ENCODE assay signal across 13 cellular contexts in genomic region chr10:17851611-17852010, GRCh38. TPM values are rescaled to one million over a fixed set of nuclear protein-coding genes. Genes with fewer than 3 reads are reported as not detected.
A peak's percentile ranks its signal among the peaks of the same experiment; 100 is the strongest.
DNase-seq lines count a peak whose midpoint lies in the region; ATAC-seq and TF ChIP-seq lines count a peak whose summit lies in the region.
"Had no signal": no experiment of that assay in that cellular context is flagged by ENCODE, and none has a peak within 500 bp of the region (broad histone marks: within the 10 kb centered on the region; RNA-seq: fewer than 3 reads in every experiment).

No MANE protein-coding gene starts in this region.

- intact Hi-C loops in left ventricle myocardium inferior (cut with micrococcal nuclease): no loop called here

- H3K9me3 ChIP-seq in left ventricle myocardium inferior (replicated peaks) (no peaks in the 10 kb centered on the region), tibial nerve (no peaks in the 10 kb centered on the region), endodermal cell (ENCODE audit: control insufficient read depth, low read length) (no peaks in the 10 kb centered on the region)

- no peak overlapping the region for H3K4me3 Mint-ChIP-seq in endodermal cell

- H3K36me3 ChIP-seq in left ventricle myocardium inferior (no peaks in the 10 kb centered on the region), tibial nerve (no peaks in the 10 kb centered on the region), endodermal cell (ENCODE audit: control insufficient read depth, insufficient read depth, low read length) (no peaks in the 10 kb centered on the region)

- H3K27me3 ChIP-seq in left ventricle myocardium inferior (ENCODE audit: low read depth) (no peaks in the 10 kb centered on the region), tibial nerve (no peaks in the 10 kb centered on the region), endodermal cell (ENCODE audit: control insufficient read depth, insufficient read depth, low read length, poor library complexity, severe bottlenecking) (no peaks in the 10 kb centered on the region)

- WGBS in tibial nerve, 2 donors: 29 to 37% methylated on average over 4 of the region's 4 CpGs
- 57 to 62% methylated on average over 1 to 4 of the region's 4 CpGs for WGBS in endodermal cell (ENCODE audit: insufficient coverage in 1 of 2, insufficient read length in 1 of 2), 2 experiments

- DNase-seq in SIG-M5 treated with dmso at 0.1 percent for 504 hours (lab: John Stamatoyannopoulos, UW; ENCODE audit: unreplicated experiment) (peak; percentile 11), SIG-M5 (lab: John Stamatoyannopoulos, UW) (no peak), OCI-M1 (lab: John Stamatoyannopoulos, UW) (peak; percentile 61), left ventricle myocardium inferior (peak; percentile 58), tibial nerve (ENCODE audit: low spot score in 2 of 2) (peak; percentile 24 to 61), endodermal cell (no peak), activated gamma-delta T cell treated with Interleukin-2 at 50 U/mL for 16 hours (no peak)
- DNase-seq: activated CD8-positive, alpha-beta memory T cell treated with anti-CD3 and anti-CD28 coated beads, Interleukin-2, amount 50 U/mL, for 48 hours; NCI-H2029 treated with DMSO at 0.1 percent for 48 hours; stimulated activated CD4-positive, alpha-beta T cell treated with anti-CD3 and anti-CD28 coated beads, Interleukin-2, amount 100 ng/mL, for 48 hours; T-helper 1 cell had no signal

- no peak for ATAC-seq in HG02798 (IDR thresholded peaks at IDR 0.05; ENCODE audit: poor library complexity, unreplicated experiment)

- TF ChIP-seq CTCF in left ventricle myocardium inferior (IDR thresholded peaks at IDR 0.05; ENCODE audit: borderline replicate concordance) (no peak), tibial nerve (IDR thresholded peaks at IDR 0.05) (no peak), endodermal cell (conservative IDR thresholded peaks at IDR 0.05) (no peak)

- no peaks in the 10 kb centered on the region for H3K36me3 Mint-ChIP-seq in endodermal cell (ENCODE audit: low read depth)

- H3K4me3 ChIP-seq in left ventricle myocardium inferior (no peak overlapping the region), tibial nerve (no peak overlapping the region), endodermal cell (ENCODE audit: low read length) (no peak overlapping the region)

- no peaks in the 10 kb centered on the region for H3K27me3 Mint-ChIP-seq in endodermal cell (ENCODE audit: insufficient read depth)

- H3K9me3 Mint-ChIP-seq in endodermal cell: no peaks in the 10 kb centered on the region

- H3K4me1 Mint-ChIP-seq in endodermal cell: peaks cover 3% of the 10 kb centered on the region

- H3K4me1 ChIP-seq in left ventricle myocardium inferior: peaks cover 4% of the 10 kb centered on the region
- peaks cover 0 to 5% (median 2%) of the 10 kb centered on the region in 4 donors for H3K4me1 ChIP-seq in tibial nerve
- no peaks in the 10 kb centered on the region for H3K4me1 ChIP-seq in endodermal cell (ENCODE audit: control insufficient read depth, insufficient read depth, low read length)

- TF ChIP-seq POLR2A in tibial nerve (IDR thresholded peaks at IDR 0.05): no peak

- H3K27ac ChIP-seq in left ventricle myocardium inferior (replicated peaks): no peak overlapping the region
- no peak overlapping the region for H3K27ac ChIP-seq in tibial nerve
- no peak overlapping the region for H3K27ac ChIP-seq in endodermal cell (ENCODE audit: low read depth, low read length)

- no peak overlapping the region for H3K9ac ChIP-seq in endodermal cell (ENCODE audit: extremely low read depth, low read length, poor library complexity, severe bottlenecking)

- no peak overlapping the region for H3K27ac Mint-ChIP-seq in endodermal cell

- TF ChIP-seq EP300 in tibial nerve (IDR thresholded peaks at IDR 0.05): peak in 1 of 2 donors; percentile 61

RNA-seq across cellular contexts. Expression of gene MRC1, which starts 42.5 kb away (rescaled TPM):
- total RNA-seq in left ventricle myocardium inferior (18.9 TPM), tibial nerve (10 to 100 TPM; 34.3 to 52.2 (median 44.8) TPM), endodermal cell (under 1 TPM in 1 of 2 donors, not detected in 1; 0.09 TPM)
- polyA plus RNA-seq in endodermal cell (2013, experiment 1 of 2): 0.07 TPM
- 0.04 TPM for polyA plus RNA-seq in endodermal cell (2013, experiment 2 of 2)
- polyA plus RNA-seq: AG04450 had no signal

Comparison
In these comparisons a context has a peak if more than half of its experiments do, and no peak if none do; other contexts are left out.
1. DNase-seq: peak in SIG-M5 treated with dmso at 0.1 percent for 504 hours (single experiment), OCI-M1 (single experiment), left ventricle myocardium inferior (single experiment) and tibial nerve (2 of 2); none in SIG-M5 (single experiment), endodermal cell (single experiment) and activated gamma-delta T cell treated with Interleukin-2 at 50 U/mL for 16 hours (single experiment).
2. RNA of gene MRC1, which starts 42.5 kb away (total RNA-seq): 34.3 to 52.2 TPM in tibial nerve and 18.9 TPM in left ventricle myocardium inferior (single experiment); 0.09 TPM in endodermal cell; every median in the first group is over 10 times any median in the second.